ENCODE assay signal across 26 cellular contexts in the genomic region with DNA sequence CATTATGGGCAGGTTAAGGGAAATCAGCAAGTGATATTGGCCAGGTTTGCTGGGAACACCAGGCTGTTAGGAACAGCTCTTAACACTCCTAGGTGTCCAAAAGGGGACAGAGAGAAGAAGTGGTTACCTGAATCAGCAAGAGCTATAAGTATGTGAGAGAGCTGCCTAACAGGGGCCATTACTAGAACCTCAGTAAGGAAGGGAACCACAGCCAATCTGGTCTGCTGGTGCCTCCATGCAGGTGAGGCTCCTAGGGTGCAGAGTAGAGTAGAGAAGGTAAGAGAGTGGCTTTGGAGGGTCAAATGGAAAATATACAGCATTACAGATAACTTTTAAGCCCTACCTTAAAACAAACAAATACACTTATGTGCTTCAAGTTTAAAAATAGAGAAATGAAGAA.
"Had no signal": no experiment of that assay in that cellular context is flagged by ENCODE, and none has a peak within 500 bp of the region (broad histone marks: within the 10 kb centered on the region; RNA-seq: fewer than 3 reads in every experiment).

No MANE protein-coding gene starts in this region.

- H3K4me3 Mint-ChIP-seq: immature natural killer cell; mesothelial cell of epicardium; naive thymus-derived CD4-positive, alpha-beta T cell; natural killer cell treated with Interleukin-12 subunit alpha and Interleukin-12 subunit beta and Interleukin-15 and Interleukin-18, amount 100 ng/mL, for 72 hours; stimulated activated memory B cell treated with anti-CD40 and anti-IgM and Interleukin-4, amounts not matched to agents 10 μg/mL and 1 μg/mL and 100 μg/mL, for 72 hours; stimulated activated naive CD8-positive, alpha-beta T cell treated with anti-CD3 and anti-CD28 coated beads, Interleukin-15, amount 100 ng/mL, for 72 hours had no signal

- H3K27me3 Mint-ChIP-seq: naive thymus-derived CD4-positive, alpha-beta T cell; natural killer cell treated with Interleukin-12 subunit alpha and Interleukin-12 subunit beta and Interleukin-15 and Interleukin-18, amount 100 ng/mL, for 72 hours; progenitor cell of endocrine pancreas; stimulated activated memory B cell treated with anti-CD40 and anti-IgM and Interleukin-4, amounts not matched to agents 10 μg/mL and 1 μg/mL and 100 μg/mL, for 72 hours; stimulated activated naive CD8-positive, alpha-beta T cell treated with anti-CD3 and anti-CD28 coated beads, Interleukin-15, amount 100 ng/mL, for 72 hours had no signal

- H3K9me3 ChIP-seq: ovary, right lobe of liver, thyroid gland, vagina had no signal

- ATAC-seq: left colon; left lung; lower lobe of right lung; naive thymus-derived CD4-positive, alpha-beta T cell; natural killer cell treated with Interleukin-12 subunit alpha and Interleukin-12 subunit beta and Interleukin-15 and Interleukin-18, amount 100 ng/mL, for 72 hours; right lobe of liver; stimulated activated memory B cell treated with anti-CD40 and anti-IgM and Interleukin-4, amounts not matched to agents 10 μg/mL and 1 μg/mL and 100 μg/mL, for 72 hours; stimulated activated naive CD8-positive, alpha-beta T cell treated with anti-CD3 and anti-CD28 coated beads, Interleukin-15, amount 100 ng/mL, for 72 hours had no signal

- H3K9me3 Mint-ChIP-seq: natural killer cell treated with Interleukin-12 subunit alpha and Interleukin-12 subunit beta and Interleukin-15 and Interleukin-18, amount 100 ng/mL, for 72 hours had no signal

- H3K4me1 Mint-ChIP-seq: immature natural killer cell; stimulated activated memory B cell treated with anti-CD40 and anti-IgM and Interleukin-4, amounts not matched to agents 10 μg/mL and 1 μg/mL and 100 μg/mL, for 72 hours; stimulated activated naive CD8-positive, alpha-beta T cell treated with anti-CD3 and anti-CD28 coated beads, Interleukin-15, amount 100 ng/mL, for 72 hours had no signal

- H3K27ac Mint-ChIP-seq: mesothelial cell of epicardium; natural killer cell treated with Interleukin-12 subunit alpha and Interleukin-12 subunit beta and Interleukin-15 and Interleukin-18, amount 100 ng/mL, for 72 hours; progenitor cell of endocrine pancreas; stimulated activated memory B cell treated with anti-CD40 and anti-IgM and Interleukin-4, amounts not matched to agents 10 μg/mL and 1 μg/mL and 100 μg/mL, for 72 hours; stimulated activated naive CD8-positive, alpha-beta T cell treated with anti-CD3 and anti-CD28 coated beads, Interleukin-15, amount 100 ng/mL, for 72 hours had no signal

- DNase-seq: hypothalamus; immature natural killer cell; kidney; left colon; left lung; lower lobe of right lung; mammary epithelial cell; mesendoderm; naive thymus-derived CD4-positive, alpha-beta T cell; ovary; right lobe of liver; stimulated activated CD4-positive, alpha-beta T cell treated with anti-CD3 and anti-CD28 coated beads, Interleukin-1b, Interleukin-23, amount 100 ng/mL, for 48 hours; stimulated activated CD4-positive, alpha-beta T cell treated with anti-CD3 and anti-CD28 coated beads, Interleukin-2, amount 100 ng/mL, for 48 hours; stimulated activated CD4-positive, alpha-beta T cell treated with anti-CD3 and anti-CD28 coated beads, Interleukin-4, amount 100 ng/mL, for 4 hours; stimulated activated CD8-positive, alpha-beta memory T cell treated with anti-CD3 and anti-CD28 coated beads, Interleukin-4, amount 100 ng/mL, for 48 hours; stimulated activated naive CD4-positive, alpha-beta T cell treated with Interleukin-2 at 50 U/mL for 16 hours; stimulated activated naive CD8-positive, alpha-beta T cell treated with anti-CD3 and anti-CD28 coated beads, Interleukin-15, amount 100 ng/mL, for 72 hours; substantia nigra; thyroid gland; transverse colon; upper lobe of left lung had no signal
